Comparison of ENCODE assay signal across 1 cellular context in the genomic region with DNA sequence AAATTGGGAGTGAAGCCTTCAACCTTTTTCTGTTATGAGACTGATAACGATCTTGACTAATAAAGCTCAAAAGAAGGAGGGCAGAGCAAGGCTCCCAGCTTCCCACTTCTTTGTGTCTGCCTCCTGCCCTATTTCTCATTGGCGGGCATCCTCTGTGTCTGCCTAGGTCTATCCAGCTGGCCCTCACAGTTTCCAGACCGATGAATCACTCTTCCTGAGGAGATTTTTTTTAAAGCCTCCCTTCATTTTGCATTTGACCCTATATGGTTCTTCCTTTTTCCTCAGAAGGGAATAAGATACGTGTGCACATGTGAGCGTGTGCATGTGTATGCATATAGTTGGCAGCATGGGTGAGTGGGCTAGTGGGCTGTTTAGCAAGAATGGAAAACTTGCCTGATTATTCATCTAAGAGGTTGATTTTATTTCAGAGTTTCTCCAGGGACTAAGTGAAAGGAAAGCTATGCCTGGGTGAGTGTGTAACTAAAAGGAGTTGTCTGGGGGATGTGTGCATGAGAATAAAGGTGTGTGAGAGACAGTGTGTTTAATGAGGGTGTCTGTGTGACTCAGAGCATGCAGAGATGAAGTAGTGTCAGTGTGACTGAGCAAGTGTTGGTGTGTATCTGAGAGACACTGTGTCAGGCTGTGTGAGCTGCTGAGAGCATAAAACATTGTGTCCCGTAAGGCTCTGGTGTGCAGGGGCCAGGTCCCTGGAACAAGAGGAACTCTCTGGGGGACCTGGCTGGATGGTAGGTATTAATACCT.
TF ChIP-seq lines count a peak whose summit lies in the region.

No MANE protein-coding gene starts in this region.

TF ChIP-seq in SK-N-SH treated with all-trans-retinoic acid at 6 μM for 48 hours, 23 proteins besides CTCF, POLR2A, EP300 and RAD21 (continued from another document):
- TF ChIP-seq, protein P1, sequence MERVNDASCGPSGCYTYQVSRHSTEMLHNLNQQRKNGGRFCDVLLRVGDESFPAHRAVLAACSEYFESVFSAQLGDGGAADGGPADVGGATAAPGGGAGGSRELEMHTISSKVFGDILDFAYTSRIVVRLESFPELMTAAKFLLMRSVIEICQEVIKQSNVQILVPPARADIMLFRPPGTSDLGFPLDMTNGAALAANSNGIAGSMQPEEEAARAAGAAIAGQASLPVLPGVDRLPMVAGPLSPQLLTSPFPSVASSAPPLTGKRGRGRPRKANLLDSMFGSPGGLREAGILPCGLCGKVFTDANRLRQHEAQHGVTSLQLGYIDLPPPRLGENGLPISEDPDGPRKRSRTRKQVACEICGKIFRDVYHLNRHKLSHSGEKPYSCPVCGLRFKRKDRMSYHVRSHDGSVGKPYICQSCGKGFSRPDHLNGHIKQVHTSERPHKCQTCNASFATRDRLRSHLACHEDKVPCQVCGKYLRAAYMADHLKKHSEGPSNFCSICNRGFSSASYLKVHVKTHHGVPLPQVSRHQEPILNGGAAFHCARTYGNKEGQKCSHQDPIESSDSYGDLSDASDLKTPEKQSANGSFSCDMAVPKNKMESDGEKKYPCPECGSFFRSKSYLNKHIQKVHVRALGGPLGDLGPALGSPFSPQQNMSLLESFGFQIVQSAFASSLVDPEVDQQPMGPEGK (CRISPR knock-in tag; IDR thresholded peaks at IDR 0.05; ENCODE audit: borderline replicate concordance), result no peak
- TF ChIP-seq SNAI2 (CRISPR knock-in tag; IDR thresholded peaks at IDR 0.05) (no peak), ESRRG (CRISPR knock-in tag; IDR thresholded peaks at IDR 0.05) (no peak), ZNF565 (CRISPR knock-in tag; conservative IDR thresholded peaks at IDR 0.05; ENCODE audit: low read depth) (no peak), ISL1 (CRISPR knock-in tag; IDR thresholded peaks at IDR 0.05) (no peak)
